ENCODE assay signal across 15 cellular contexts in the genomic region with DNA sequence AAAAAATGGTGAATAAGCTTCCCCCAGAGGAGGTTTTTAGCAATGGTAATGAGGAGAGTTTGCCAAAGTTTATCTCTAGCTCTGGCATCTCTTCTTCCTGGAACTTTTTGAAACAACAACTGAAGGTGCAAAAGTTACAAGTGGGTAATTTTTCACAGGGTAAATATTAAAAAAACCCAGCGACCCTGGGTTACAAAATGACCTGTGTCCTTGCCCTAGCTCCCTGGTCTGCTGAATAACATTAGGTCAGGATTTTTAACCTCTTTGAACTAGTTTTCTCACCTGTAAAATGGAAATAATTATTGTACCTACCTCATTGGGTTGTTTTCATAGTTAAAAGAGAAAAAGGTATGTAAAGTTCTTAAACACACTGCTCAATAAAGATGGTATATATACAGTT.
"Had no signal": no experiment of that assay in that cellular context is flagged by ENCODE, and none has a peak within 500 bp of the region (broad histone marks: within the 10 kb centered on the region; RNA-seq: fewer than 3 reads in every experiment).

No MANE protein-coding gene starts in this region.

- H3K27me3 ChIP-seq: esophagus squamous epithelium, neutrophil, stomach, transverse colon had no signal

- H3K9me3 ChIP-seq: esophagus squamous epithelium, neutrophil, stomach, thoracic aorta, transverse colon had no signal

- DNase-seq: cerebellar nuclear complex; esophagus squamous epithelium; head of caudate nucleus; hippocampal formation; naive thymus-derived CD8-positive, alpha-beta T cell; right cardiac atrium; stimulated activated CD4-positive, alpha-beta T cell treated with anti-CD3 and anti-CD28 coated beads, Interleukin-2, amount 100 ng/mL, for 24 hours; stimulated activated CD4-positive, alpha-beta T cell treated with anti-CD3 and anti-CD28 coated beads, Interleukin-4, amount 100 ng/mL, for 4 hours; stimulated activated naive B cell treated with anti-CD40 and anti-IgM and Interleukin-4, amounts not matched to agents 10 μg/mL and 1 μg/mL and 100 μg/mL, for 72 hours; stomach; substantia nigra; transverse colon had no signal

- H3K4me1 ChIP-seq: transverse colon had no signal

- H3K36me3 ChIP-seq: esophagus squamous epithelium, neutrophil, stomach, thoracic aorta, transverse colon had no signal

- H3K27ac ChIP-seq: esophagus squamous epithelium, neutrophil, stomach, thoracic aorta, transverse colon had no signal

- ATAC-seq: naive thymus-derived CD8-positive, alpha-beta T cell; right cardiac atrium; stimulated activated naive B cell treated with anti-CD40 and anti-IgM and Interleukin-4, amounts not matched to agents 10 μg/mL and 1 μg/mL and 100 μg/mL, for 72 hours had no signal

- H3K4me3 ChIP-seq: esophagus squamous epithelium, lung, stomach, thoracic aorta, transverse colon had no signal
